14 cellular contexts compared by ENCODE assay signal in the genomic region with DNA sequence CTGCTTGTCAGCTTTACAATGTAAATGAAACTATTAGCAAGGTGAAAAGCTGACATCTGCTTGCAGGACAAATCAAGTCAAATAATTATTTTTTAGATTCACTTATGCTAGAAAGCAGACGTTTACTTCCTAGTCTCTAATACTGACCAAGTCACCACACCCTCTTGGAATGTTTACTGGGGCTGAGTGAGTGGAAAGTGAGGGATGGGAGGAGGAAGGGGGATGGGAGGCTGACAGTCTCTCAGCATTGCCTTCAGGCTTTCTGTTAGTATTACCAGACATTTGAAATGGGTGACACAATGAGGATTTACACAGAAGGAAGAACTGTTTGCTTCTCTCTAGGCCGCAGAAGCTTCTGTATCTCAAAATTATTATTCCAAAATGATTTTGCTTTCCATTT.
A peak's percentile ranks its signal among the peaks of the same experiment; 100 is the strongest.
DNase-seq lines count a peak whose midpoint lies in the region; ATAC-seq, FAIRE-seq and TF ChIP-seq lines count a peak whose summit lies in the region.
"Had no signal": no experiment of that assay in that cellular context is flagged by ENCODE, and none has a peak within 500 bp of the region (broad histone marks: within the 10 kb centered on the region; RNA-seq: fewer than 3 reads in every experiment).

No MANE protein-coding gene starts in this region.

- CTCF ChIA-PET in GM10248 (lab: Yijun Ruan, JAX) = interaction anchor here (1.5 kb wide), 1 partner anchor 11 kb away, joined by 5 read pairs; no protein-coding TSS in a partner anchor

- peak; percentile 55 to 62 for ATAC-seq in lower lobe of right lung
- ATAC-seq: naive thymus-derived CD4-positive, alpha-beta T cell; T-helper 17 cell had no signal

- H3K4me1 ChIP-seq in HUES6 (ENCODE audit: control insufficient read depth, insufficient read depth, low read length) = peaks cover 38% of the 10 kb centered on the region
- no peaks in the 10 kb centered on the region for H3K4me1 ChIP-seq in astrocyte (ENCODE audit: insufficient read depth, low read length)
- peaks cover 7% of the 10 kb centered on the region for H3K4me1 ChIP-seq in lower lobe of right lung
- H3K4me1 ChIP-seq in tibial artery = peaks cover 0 to 6% (median 0%) of the 10 kb centered on the region in 4 donors
- H3K4me1 ChIP-seq in tibial nerve = peaks cover 0 to 15% (median 0%) of the 10 kb centered on the region in 4 donors

- TF ChIP-seq EP300 in tibial nerve (IDR thresholded peaks at IDR 0.05) = no peak

- WGBS in tibial nerve, 2 donors = 40 to 46% methylated on average over 2 of the region's 2 CpGs

- no peak overlapping the region for H3K4me2 ChIP-seq in astrocyte (ENCODE audit: low read length)

- no peak overlapping the region for H3K4me3 Mint-ChIP-seq in astrocyte (ENCODE audit: unreplicated experiment)
- H3K4me3 Mint-ChIP-seq: naive thymus-derived CD4-positive, alpha-beta T cell; T-helper 17 cell had no signal

- H2AFZ ChIP-seq in astrocyte (ENCODE audit: low read depth, low read length) = peak overlapping the region; percentile 19

- H3K9ac ChIP-seq in HUES6 (ENCODE audit: low read length) (peak overlapping the region; percentile 73), astrocyte (ENCODE audit: low read length) (no peak overlapping the region)

- DNase-seq in AG08396 (ENCODE audit: low spot score) (peak; percentile 20), astrocyte (ENCODE audit: low read depth) (no peak), lower lobe of right lung (no peak), tibial artery (no peak), KG1 (lab: John Stamatoyannopoulos, UW) (no peak), GM10248 (ENCODE audit: extremely low spot score) (no peak), tibial nerve (ENCODE audit: low spot score in 2 of 2) (no peak)
- DNase-seq: effector memory CD4-positive, alpha-beta T cell; hypothalamus; naive thymus-derived CD4-positive, alpha-beta T cell; NCI-H774; stimulated activated naive CD4-positive, alpha-beta T cell treated with Interleukin-2 at 50 U/mL for 16 hours; T-helper 17 cell had no signal

- no peak for FAIRE-seq in astrocyte (lab: Jason Lieb, UNC)

- intact Hi-C loops in lower lobe of right lung (cut with DNase I) = no loop called here
- intact Hi-C loops in tibial artery (cut with DNase I; ENCODE audit: low total_unique reads) = no loop called here

- peaks cover 10% of the 10 kb centered on the region for H3K9me3 Mint-ChIP-seq in astrocyte (ENCODE audit: unreplicated experiment)

- no peak for TF ChIP-seq POLR2A in tibial nerve (IDR thresholded peaks at IDR 0.05)

- H3K4me1 Mint-ChIP-seq in astrocyte (ENCODE audit: low read depth, unreplicated experiment) = peaks cover 13% of the 10 kb centered on the region
- H3K4me1 Mint-ChIP-seq: naive thymus-derived CD4-positive, alpha-beta T cell; T-helper 17 cell had no signal

- H3K27ac ChIP-seq in HUES6 (ENCODE audit: low read depth, low read length) (peak overlapping the region; percentile 84; the same call in 1 of the 2 replicates), astrocyte (ENCODE audit: low read depth, low read length) (no peak overlapping the region), lower lobe of right lung (no peak overlapping the region), tibial artery (no peak overlapping the region), tibial nerve (peak overlapping the region in 1 of 4 donors; percentile 38)

- no peak for TF ChIP-seq CTCF in astrocyte (IDR thresholded peaks at IDR 0.05; ENCODE audit: insufficient read depth, low read depth, low read length)
- TF ChIP-seq CTCF in lower lobe of right lung (IDR thresholded peaks at IDR 0.05) = no peak
- TF ChIP-seq CTCF in tibial artery (IDR thresholded peaks at IDR 0.05) = no peak
- TF ChIP-seq CTCF in GM10248 (IDR thresholded peaks at IDR 0.05; ENCODE audit: control extremely low read depth, extremely low read depth, low read depth, missing control alignments) = no peak
- no peak for TF ChIP-seq CTCF in tibial nerve (IDR thresholded peaks at IDR 0.05)

- H3K27me3 ChIP-seq in HUES6 (ENCODE audit: control insufficient read depth, insufficient read depth, low read length) (no peaks in the 10 kb centered on the region), astrocyte (ENCODE audit: insufficient read depth, low read length) (no peaks in the 10 kb centered on the region), lower lobe of right lung (ENCODE audit: low read depth) (no peaks in the 10 kb centered on the region), tibial artery (no peaks in the 10 kb centered on the region), tibial nerve (no peaks in the 10 kb centered on the region)

- H3K36me3 Mint-ChIP-seq in astrocyte (ENCODE audit: low read depth, unreplicated experiment) = no peaks in the 10 kb centered on the region
- H3K36me3 Mint-ChIP-seq: naive thymus-derived CD4-positive, alpha-beta T cell had no signal

- H3K9me3 ChIP-seq in HUES6 (ENCODE audit: control insufficient read depth, insufficient read depth, low read depth, low read length) (peaks cover 18% of the 10 kb centered on the region), astrocyte (ENCODE audit: insufficient read depth, low read depth, low read length) (no peaks in the 10 kb centered on the region), lower lobe of right lung (peaks cover 9% of the 10 kb centered on the region), tibial artery (peaks cover 0 to 5% (median 0%) of the 10 kb centered on the region in 3 donors), tibial nerve (peaks cover 0 to 19% (median 0%) of the 10 kb centered on the region in 4 donors)

- peak overlapping the region; percentile 85 for H3K27ac Mint-ChIP-seq in astrocyte (ENCODE audit: unreplicated experiment)
- H3K27ac Mint-ChIP-seq: naive thymus-derived CD4-positive, alpha-beta T cell; T-helper 17 cell had no signal

- no peaks in the 10 kb centered on the region for H3K27me3 Mint-ChIP-seq in astrocyte (ENCODE audit: low read depth, unreplicated experiment)
- H3K27me3 Mint-ChIP-seq: naive thymus-derived CD4-positive, alpha-beta T cell; T-helper 17 cell had no signal

- no peaks in the 10 kb centered on the region for H4K20me1 ChIP-seq in astrocyte (ENCODE audit: insufficient read depth, low read length)

- H3K36me3 ChIP-seq in HUES6 (ENCODE audit: control insufficient read depth, insufficient read depth, low read length) (no peaks in the 10 kb centered on the region; the same call in 1 of the 2 replicates), astrocyte (ENCODE audit: insufficient read depth, low read length) (no peaks in the 10 kb centered on the region), lower lobe of right lung (no peaks in the 10 kb centered on the region), tibial artery (no peaks in the 10 kb centered on the region), tibial nerve (no peaks in the 10 kb centered on the region)

- H3K4me3 ChIP-seq in HUES6 (ENCODE audit: low read depth, low read length) (no peak overlapping the region), astrocyte (ENCODE audit: insufficient read depth, low read depth, low read length) (no peak overlapping the region), lower lobe of right lung (no peak overlapping the region), tibial artery (no peak overlapping the region), tibial nerve (no peak overlapping the region)

- H3K79me2 ChIP-seq in astrocyte (ENCODE audit: insufficient read depth, low read length) = no peaks in the 10 kb centered on the region

- POLR2A ChIA-PET in GM10248 (lab: Yijun Ruan, JAX) = no interaction called here
